ENCODE assay signal across 22 cellular contexts in genomic region chr16:85312174-85312573, GRCh38.
DNase-seq lines count a peak whose midpoint lies in the region; ATAC-seq, FAIRE-seq and TF ChIP-seq lines count a peak whose summit lies in the region.
"Had no signal": no experiment of that assay in that cellular context is flagged by ENCODE, and none has a peak within 500 bp of the region (broad histone marks: within the 10 kb centered on the region; RNA-seq: fewer than 3 reads in every experiment).

No MANE protein-coding gene starts in this region.

- H2BK5ac ChIP-seq in mesenchymal stem cell (ENCODE audit: low read depth, low read length, poor library complexity, severe bottlenecking), result peak overlapping the region; percentile 63

- intact Hi-C loops in HepG2 (cut with micrococcal nuclease; ENCODE audit: unreplicated experiment) (no loop called here), right lobe of liver (cut with DNase I) (no loop called here), thyroid gland (cut with DNase I) (no loop called here), dorsolateral prefrontal cortex (cut with DNase I) (no loop called here)

- TF ChIP-seq RAD21 in HepG2 (CRISPR knock-in tag; IDR thresholded peaks at IDR 0.05), result no peak

- H3K14ac ChIP-seq in mesenchymal stem cell (ENCODE audit: low read length in 2 of 2), result peak overlapping the region in 1 of 2 experiments; percentile 86

- H2BK15ac ChIP-seq in mesenchymal stem cell (ENCODE audit: low read depth, poor library complexity, severe bottlenecking), result no peak overlapping the region

- H3K27me3 Mint-ChIP-seq in T-cell, result peaks cover 0 to 18% of the 10 kb centered on the region in 2 donors
- H3K27me3 Mint-ChIP-seq in activated CD8-positive, alpha-beta memory T cell treated with anti-CD3 and anti-CD28 coated beads, Interleukin-2, amount 10 ng/mL, durations not matched to agents 7 days and 5 days, result peaks cover 9% of the 10 kb centered on the region

- H2AFZ ChIP-seq in HepG2 (ENCODE audit: low read length) (no peak overlapping the region), mesenchymal stem cell (ENCODE audit: low read depth, low read length) (no peak overlapping the region)

- H3K36me3 ChIP-seq in HepG2 (replicated peaks in 1 of 2; ENCODE audit: control insufficient read depth in 1 of 2, insufficient read depth in 2 of 2, low read length in 2 of 2) (no peaks in the 10 kb centered on the region), right lobe of liver (no peaks in the 10 kb centered on the region), mesenchymal stem cell (ENCODE audit: control insufficient read depth in 1 of 2, insufficient read depth in 2 of 2, low read depth in 1 of 2, low read length in 2 of 2) (peaks cover 0 to 4% of the 10 kb centered on the region in 2 experiments), thyroid gland (no peaks in the 10 kb centered on the region)

- H3K4ac ChIP-seq in mesenchymal stem cell (ENCODE audit: low read depth in 1 of 2, low read length in 2 of 2), result peak overlapping the region; percentile 48 to 91

- no peaks in the 10 kb centered on the region for H3K9me3 Mint-ChIP-seq in T-cell
- H3K9me3 Mint-ChIP-seq in activated CD8-positive, alpha-beta memory T cell treated with anti-CD3 and anti-CD28 coated beads, Interleukin-2, amount 10 ng/mL, durations not matched to agents 7 days and 5 days (ENCODE audit: low read depth), result no peaks in the 10 kb centered on the region
- H3K9me3 Mint-ChIP-seq: activated T-cell treated with anti-CD3 and anti-CD28 coated beads, Interleukin-2, amount 50 U/mL, for 4 hours had no signal

- CTCF ChIA-PET in HepG2 (lab: Yijun Ruan, JAX; ENCODE audit: low intra/inter-chr PET ratio, low total read pairs), result no interaction called here
- CTCF ChIA-PET in T-cell (lab: Charles Lee), result no interaction called here
- CTCF ChIA-PET in activated CD8-positive, alpha-beta memory T cell treated with anti-CD3 and anti-CD28 coated beads, Interleukin-2, amount 10 ng/mL, durations not matched to agents 7 days and 5 days (lab: Charles Lee), result no interaction called here

- H2AK5ac ChIP-seq in mesenchymal stem cell (ENCODE audit: low read length, severe bottlenecking), result peak overlapping the region; percentile 93

- POLR2A ChIA-PET in HepG2 (lab: Yijun Ruan, JAX), result no interaction called here
- POLR2A ChIA-PET in T-cell (lab: Charles Lee), result no interaction called here

- H3K27ac Mint-ChIP-seq in T-cell, result peak overlapping the region; percentile 57 to 73
- H3K27ac Mint-ChIP-seq in activated CD8-positive, alpha-beta memory T cell treated with anti-CD3 and anti-CD28 coated beads, Interleukin-2, amount 10 ng/mL, durations not matched to agents 7 days and 5 days, result no peak overlapping the region

- TF ChIP-seq EP300 in HepG2 (IDR thresholded peaks at IDR 0.05; ENCODE audit: low read depth in 2 of 2, low read length in 2 of 2) (no peak), HepG2 (CRISPR knock-in tag; IDR thresholded peaks at IDR 0.05; ENCODE audit: borderline replicate concordance) (no peak)

- H3K4me1 ChIP-seq in HepG2 (ENCODE audit: insufficient read depth, low read length) (peaks cover 70% of the 10 kb centered on the region), right lobe of liver (peaks cover 0 to 28% (median 9%) of the 10 kb centered on the region in 4 donors), mesenchymal stem cell (ENCODE audit: control insufficient read depth, insufficient read depth, low read depth, low read length) (peaks cover 64% of the 10 kb centered on the region), thyroid gland (peaks cover 48 to 81% of the 10 kb centered on the region in 2 donors)

- H3K4me2 ChIP-seq in HepG2 (ENCODE audit: low read depth, low read length) (no peak overlapping the region; the same call in 1 of the 2 replicates), mesenchymal stem cell (ENCODE audit: low read length, poor library complexity, severe bottlenecking) (no peak overlapping the region)
- H3K4me2 ChIP-seq: SK-N-SH had no signal

- H4K8ac ChIP-seq in mesenchymal stem cell (ENCODE audit: low read length), result peak overlapping the region; percentile 67

- peaks cover 24% of the 10 kb centered on the region for H3K79me1 ChIP-seq in mesenchymal stem cell (replicated peaks; ENCODE audit: low read length, poor library complexity, severe bottlenecking)

- H2BK12ac ChIP-seq in mesenchymal stem cell (ENCODE audit: low read length in 2 of 2), result peak overlapping the region; percentile 90 to 92

- DNase-seq in HepG2 (ENCODE audit: low spot score), result no peak
- no peak for DNase-seq in right lobe of liver
- DNase-seq in T-cell, result no peak
- DNase-seq in mesenchymal stem cell, result no peak
- DNase-seq in thyroid gland, result peak; percentile 50 to 51
- no peak for DNase-seq in COLO829 (ENCODE audit: low spot score)
- no peak for DNase-seq in dorsolateral prefrontal cortex
- no peak for DNase-seq in activated CD8-positive, alpha-beta memory T cell treated with anti-CD3 and anti-CD28 coated beads, Interleukin-2, amount 10 ng/mL, durations not matched to agents 7 days and 5 days
- DNase-seq: activated naive CD4-positive, alpha-beta T cell treated with Interleukin-2 at 50 U/mL for 16 hours; activated T-cell treated with anti-CD3 and anti-CD28 coated beads, Interleukin-2, amount 50 U/mL, for 4 hours; anterior cingulate cortex; DMS 273 treated with DMSO at 0.1 percent for 48 hours; HCEC 1CT; Kasumi-1; NCI-H1048; NCI-H1694 treated with DMSO at 0.1 percent for 48 hours; NCI-H526 treated with DMSO at 0.1 percent for 48 hours; RPMI8226; SK-N-SH; stimulated activated CD4-positive, alpha-beta T cell treated with anti-CD3 and anti-CD28 coated beads, Interleukin-4, amount 100 ng/mL, for 4 hours; T-helper 9 cell had no signal

- no peak overlapping the region for H3K23ac ChIP-seq in mesenchymal stem cell (ENCODE audit: low read length in 2 of 2)

- H3K4me1 Mint-ChIP-seq in T-cell, result peaks cover 42 to 52% (median 46%) of the 10 kb centered on the region in 3 donors
- peaks cover 37% of the 10 kb centered on the region for H3K4me1 Mint-ChIP-seq in activated CD8-positive, alpha-beta memory T cell treated with anti-CD3 and anti-CD28 coated beads, Interleukin-2, amount 10 ng/mL, durations not matched to agents 7 days and 5 days

- BruUV-seq in HepG2 (replicated peaks; lab: Mats Ljungman, UMichigan), result no TSS peak

- peak overlapping the region; percentile 45 for H2BK120ac ChIP-seq in mesenchymal stem cell (ENCODE audit: low read depth, low read length)

- 58% methylated on average over 11 of the region's 11 CpGs for WGBS in HepG2 (ENCODE audit: low lambda C conversion rate)
- 85% methylated on average over 8 of the region's 11 CpGs for WGBS in right lobe of liver (ENCODE audit: insufficient coverage, low coverage, low lambda C conversion rate, missing lambda C conversion rate)
- 84% methylated on average over 7 of the region's 11 CpGs for WGBS in mesenchymal stem cell
- 35 to 56% methylated on average over 11 of the region's 11 CpGs for WGBS in thyroid gland, 2 donors

- no peak overlapping the region for H3K27ac ChIP-seq in HepG2 (ENCODE audit: extremely low read length, insufficient read depth, low read length)
- no peak overlapping the region for H3K27ac ChIP-seq in right lobe of liver
- H3K27ac ChIP-seq in mesenchymal stem cell (ENCODE audit: low read length, poor library complexity, severe bottlenecking), result peak overlapping the region; percentile 58
- peak overlapping the region; percentile 42 to 81 (median 74) for H3K27ac ChIP-seq in thyroid gland
- H3K27ac ChIP-seq in dorsolateral prefrontal cortex, result peak overlapping the region in 13 of 59 donors; percentile 31 to 98 (median 95)

- H3K79me2 ChIP-seq in HepG2 (ENCODE audit: insufficient read depth, low read length), result no peaks in the 10 kb centered on the region

- peak overlapping the region in 1 of 3 donors; percentile 78 for H3K4me3 Mint-ChIP-seq in T-cell
- H3K4me3 Mint-ChIP-seq in activated CD8-positive, alpha-beta memory T cell treated with anti-CD3 and anti-CD28 coated beads, Interleukin-2, amount 10 ng/mL, durations not matched to agents 7 days and 5 days, result no peak overlapping the region
- H3K4me3 Mint-ChIP-seq: activated T-cell treated with anti-CD3 and anti-CD28 coated beads, Interleukin-2, amount 50 U/mL, for 4 hours had no signal

- H3K4me3 ChIP-seq in HepG2 (replicated peaks in 1 of 3; ENCODE audit: insufficient read depth in 1 of 3, low read depth in 2 of 3, low read length in 3 of 3), result no peak overlapping the region
- H3K4me3 ChIP-seq in right lobe of liver, result no peak overlapping the region
- H3K4me3 ChIP-seq in mesenchymal stem cell (ENCODE audit: insufficient read depth in 1 of 2, low read depth in 1 of 2, low read length in 2 of 2), result no peak overlapping the region
- no peak overlapping the region for H3K4me3 ChIP-seq in thyroid gland (replicated peaks in 1 of 3)
- H3K4me3 ChIP-seq in dorsolateral prefrontal cortex, result no peak overlapping the region

- no peak for FAIRE-seq in HepG2 (lab: Jason Lieb, UNC)
- FAIRE-seq: endothelial cell of umbilical vein had no signal

- no peak for TF ChIP-seq CTCF in HepG2 (CRISPR knock-in tag; IDR thresholded peaks at IDR 0.05)
- TF ChIP-seq CTCF in right lobe of liver (IDR thresholded peaks at IDR 0.05), result no peak
- no peak for TF ChIP-seq CTCF in thyroid gland (IDR thresholded peaks at IDR 0.05)
- TF ChIP-seq CTCF in dorsolateral prefrontal cortex (IDR thresholded peaks at IDR 0.05 in 54 of 56, conservative IDR thresholded peaks at IDR 0.05 in 2 of 56; ENCODE audit: low read depth in 1 of 56, partially characterized antibody in 56 of 56), result no peak

- peak overlapping the region; percentile 90 to 96 for H3K18ac ChIP-seq in mesenchymal stem cell (ENCODE audit: low read depth in 1 of 2, low read length in 2 of 2)

- H4K91ac ChIP-seq in mesenchymal stem cell (ENCODE audit: low read length), result peak overlapping the region; percentile 88

- H3K9me3 ChIP-seq in HepG2 (ENCODE audit: low read length) (no peaks in the 10 kb centered on the region), right lobe of liver (no peaks in the 10 kb centered on the region), mesenchymal stem cell (ENCODE audit: control insufficient read depth, low read length) (no peaks in the 10 kb centered on the region), thyroid gland (no peaks in the 10 kb centered on the region)
- H3K9me3 ChIP-seq: SK-N-SH had no signal

- H3K36me3 Mint-ChIP-seq in T-cell, result no peaks in the 10 kb centered on the region
- H3K36me3 Mint-ChIP-seq in activated CD8-positive, alpha-beta memory T cell treated with anti-CD3 and anti-CD28 coated beads, Interleukin-2, amount 10 ng/mL, durations not matched to agents 7 days and 5 days, result no peaks in the 10 kb centered on the region

- TF ChIP-seq POLR2A in HepG2 (IDR thresholded peaks at IDR 0.05; ENCODE audit: insufficient read depth in 1 of 2, low read depth in 2 of 2, low read length in 2 of 2) (no peak), right lobe of liver (IDR thresholded peaks at IDR 0.05) (no peak), thyroid gland (IDR thresholded peaks at IDR 0.05) (no peak)

- in situ Hi-C loops in HepG2 (cut with HindIII; ENCODE audit: extremely low pct_ligation_motif_present, low pct_unique_long_range_greater_than_20kb), result no loop called here

- no peak overlapping the region for H3K9ac ChIP-seq in HepG2 (ENCODE audit: insufficient read depth, low read depth, low read length)
- H3K9ac ChIP-seq in mesenchymal stem cell (ENCODE audit: low read length), result no peak overlapping the region
- H3K9ac ChIP-seq: SK-N-SH had no signal

- ATAC-seq in HepG2 (no peak), right lobe of liver (no peak), T-cell (replicated peaks in 1 of 4) (no peak)
- ATAC-seq in activated CD8-positive, alpha-beta memory T cell treated with anti-CD3 and anti-CD28 coated beads, Interleukin-2, amount 10 ng/mL, durations not matched to agents 7 days and 5 days, result no peak

- H3K27me3 ChIP-seq in HepG2 (ENCODE audit: control insufficient read depth in 1 of 2, insufficient read depth in 2 of 2, low read length in 2 of 2) (peaks cover 15 to 21% of the 10 kb centered on the region in 2 experiments; a peak in 2 of 5 replicates), right lobe of liver (no peaks in the 10 kb centered on the region), mesenchymal stem cell (ENCODE audit: control insufficient read depth in 1 of 2, insufficient read depth in 1 of 2, low read length in 2 of 2) (no peaks in the 10 kb centered on the region), thyroid gland (no peaks in the 10 kb centered on the region), dorsolateral prefrontal cortex (no peaks in the 10 kb centered on the region)

- H4K20me1 ChIP-seq in HepG2 (ENCODE audit: insufficient read depth, low read length), result peaks cover 25% of the 10 kb centered on the region; the same call in 1 of the 2 replicates

Comparison
In these comparisons a context has a peak if more than half of its experiments do, and no peak if none do; other contexts are left out.
1. DNase-seq: peak in thyroid gland (2 of 2); none in HepG2 (single experiment), right lobe of liver (0 of 3), T-cell (0 of 34), mesenchymal stem cell (single experiment), COLO829 (single experiment), dorsolateral prefrontal cortex (0 of 10) and activated CD8-positive, alpha-beta memory T cell treated with anti-CD3 and anti-CD28 coated beads, Interleukin-2, amount 10 ng/mL, durations not matched to agents 7 days and 5 days (single experiment).
2. H3K27ac ChIP-seq: peak in mesenchymal stem cell (single experiment) and thyroid gland (3 of 3); none in HepG2 (single experiment) and right lobe of liver (0 of 3).